ENCODE assay signal across 9 cellular contexts in genomic region chr1:230084408-230085177, GRCh38. TPM values are rescaled to one million over a fixed set of nuclear protein-coding genes. Genes with fewer than 3 reads are reported as not detected.
DNase-seq lines count a peak whose midpoint lies in the region; ATAC-seq and TF ChIP-seq lines count a peak whose summit lies in the region.
"Had no signal": no experiment of that assay in that cellular context is flagged by ENCODE, and none has a peak within 500 bp of the region (broad histone marks: within the 10 kb centered on the region; RNA-seq: fewer than 3 reads in every experiment).

No MANE protein-coding gene starts in this region.

- peak overlapping the region; percentile 53 for H3K4me2 ChIP-seq in hepatocyte

- H3K4me3 ChIP-seq in hepatocyte: no peak overlapping the region

- ATAC-seq in GM21786 (IDR thresholded peaks at IDR 0.05; ENCODE audit: unreplicated experiment) (peak; percentile 60), GM21360 (IDR thresholded peaks at IDR 0.05; ENCODE audit: unreplicated experiment) (no peak), left colon (no peak)

- TF ChIP-seq CTCF in hepatocyte (IDR thresholded peaks at IDR 0.05; ENCODE audit: poor library complexity): no peak

- H3K36me3 ChIP-seq in hepatocyte (replicated peaks; ENCODE audit: insufficient read depth, low read depth): no peaks in the 10 kb centered on the region

- DNase-seq in NCI-H460 (ENCODE audit: extremely low read depth, low read depth): peak; percentile 73
- peak; percentile 71 for DNase-seq in hepatocyte (ENCODE audit: low spot score)
- DNase-seq in stimulated activated CD4-positive, alpha-beta T cell treated with anti-CD3 and anti-CD28 coated beads, TNF-alpha, amount 100 ng/mL, for 4 hours (ENCODE audit: low read depth in 3 of 3): peak in 2 of 3 experiments; percentile 13 to 24
- DNase-seq in NCI-H2029 treated with DMSO at 0.1 percent for 48 hours (lab: John Stamatoyannopoulos, UW): no peak
- DNase-seq in left colon: no peak

- peaks cover 42% of the 10 kb centered on the region for H4K20me1 ChIP-seq in hepatocyte (ENCODE audit: insufficient read depth, poor library complexity, severe bottlenecking)

- no peak overlapping the region for H2AFZ ChIP-seq in hepatocyte

- H3K9me3 ChIP-seq in hepatocyte (ENCODE audit: low read depth): no peaks in the 10 kb centered on the region

- WGBS in hepatocyte (ENCODE audit: low lambda C conversion rate, missing lambda C conversion rate): 50% methylated on average over 9 of the region's 9 CpGs

- peaks cover 80% of the 10 kb centered on the region for H3K4me1 Mint-ChIP-seq in activated naive CD4-positive, alpha-beta T cell treated with anti-CD3 and anti-CD28 coated beads, Interleukin-2, amount 50 U/mL, for 24 hours

- H3K9me3 Mint-ChIP-seq in activated naive CD4-positive, alpha-beta T cell treated with anti-CD3 and anti-CD28 coated beads, Interleukin-2, amount 50 U/mL, for 24 hours: peaks cover 6% of the 10 kb centered on the region

- peak overlapping the region; percentile 60 for H3K4me3 Mint-ChIP-seq in activated naive CD4-positive, alpha-beta T cell treated with anti-CD3 and anti-CD28 coated beads, Interleukin-2, amount 50 U/mL, for 24 hours

- peaks cover 95% of the 10 kb centered on the region for H3K79me2 ChIP-seq in hepatocyte

- H3K4me1 ChIP-seq in hepatocyte (ENCODE audit: insufficient read depth): peaks cover 30% of the 10 kb centered on the region

- intact Hi-C loops in left colon (cut with DNase I, micrococcal nuclease): no loop called here

- H3K36me3 Mint-ChIP-seq in activated naive CD4-positive, alpha-beta T cell treated with anti-CD3 and anti-CD28 coated beads, Interleukin-2, amount 50 U/mL, for 24 hours: peaks cover 10% of the 10 kb centered on the region

- H3K27ac ChIP-seq in hepatocyte: peak overlapping the region; percentile 73
- H3K27ac ChIP-seq: VCaP had no signal

- no peaks in the 10 kb centered on the region for H3K9me2 ChIP-seq in hepatocyte (replicated peaks; ENCODE audit: insufficient read depth)

- H3K27ac Mint-ChIP-seq in activated naive CD4-positive, alpha-beta T cell treated with anti-CD3 and anti-CD28 coated beads, Interleukin-2, amount 50 U/mL, for 24 hours: peak overlapping the region; percentile 91

- no peaks in the 10 kb centered on the region for H3K27me3 Mint-ChIP-seq in activated naive CD4-positive, alpha-beta T cell treated with anti-CD3 and anti-CD28 coated beads, Interleukin-2, amount 50 U/mL, for 24 hours

- no peaks in the 10 kb centered on the region for H3K27me3 ChIP-seq in hepatocyte

RNA-seq across cellular contexts. Expression of gene GALNT2, which starts 17.6 kb away (rescaled TPM):
- 44.2 and 47.0 TPM in 2 replicates for total RNA-seq in NCI-H460 (2014; rRNA removed; shearing (Covaris generic))
- polyA plus RNA-seq in NCI-H460 (2014; cell fraction: nucleus; rRNA removed): 74.8 and 101 TPM in 2 replicates
- 77.9 and 96.7 TPM in 2 replicates for total RNA-seq in hepatocyte
- 131 and 143 TPM in 2 replicates for polyA plus RNA-seq in hepatocyte
- 10 to 100 TPM; 56.8 to 63.2 TPM for total RNA-seq in left colon

Comparison
In these comparisons a context has a peak if more than half of its experiments do, and no peak if none do; other contexts are left out.
1. DNase-seq: peak in NCI-H460 (single experiment), hepatocyte (single experiment) and stimulated activated CD4-positive, alpha-beta T cell treated with anti-CD3 and anti-CD28 coated beads, TNF-alpha, amount 100 ng/mL, for 4 hours (2 of 3); none in NCI-H2029 treated with DMSO at 0.1 percent for 48 hours (single experiment) and left colon (0 of 2).